ENCODE assay signal across 1 cellular context in the genomic region with DNA sequence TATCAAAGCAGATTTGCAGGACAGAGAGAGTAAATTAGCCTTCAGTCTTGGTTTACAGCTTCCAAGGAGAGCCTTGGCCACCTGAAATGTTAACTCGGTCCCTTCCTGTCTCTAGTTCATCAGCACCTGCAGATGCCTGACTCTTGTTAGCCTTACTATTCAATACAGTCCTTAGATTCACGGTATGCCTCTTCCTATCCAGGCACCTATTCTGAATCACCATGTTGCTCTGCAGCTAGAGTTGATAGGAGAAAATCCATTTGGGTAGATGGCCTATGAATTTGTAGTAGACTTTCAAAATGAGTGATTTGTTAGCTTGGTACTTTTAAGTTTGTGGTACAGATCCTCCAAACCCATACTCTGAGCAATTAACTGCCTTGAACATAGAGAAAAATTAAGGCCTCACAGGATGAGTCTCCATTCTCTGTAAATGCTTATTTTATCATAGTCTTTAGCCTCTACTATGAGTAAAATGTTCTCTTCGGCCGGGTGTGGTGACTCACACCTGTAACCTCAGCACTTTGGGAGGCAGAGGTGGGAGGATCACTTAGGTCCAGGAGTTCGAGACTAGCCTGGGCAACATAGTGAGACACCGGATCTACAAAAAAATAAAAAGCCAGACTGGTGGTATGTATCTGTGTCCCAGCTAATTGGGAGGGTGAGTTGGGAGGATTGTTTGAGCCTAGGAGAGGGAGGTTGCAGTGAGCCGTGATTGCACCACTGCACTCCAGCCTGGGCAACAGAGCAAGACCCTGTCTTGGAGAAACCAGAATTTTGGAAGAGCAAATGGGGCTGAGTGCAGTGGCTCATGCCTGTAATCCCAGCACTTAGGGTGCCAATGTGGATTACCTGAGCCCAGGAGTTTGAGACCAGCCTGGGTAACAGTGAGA.
TF ChIP-seq lines count a peak whose summit lies in the region.

No MANE protein-coding gene starts in this region.

TF ChIP-seq in H1, 55 proteins besides CTCF, POLR2A, EP300 and RAD21:
- TF ChIP-seq POLR2AphosphoS5 (IDR thresholded peaks at IDR 0.05; ENCODE audit: low read depth, low read length) (0 out of 2 replicates have a peak, but pooled peaks have one; percentile 50), NANOG (IDR thresholded peaks at IDR 0.05; ENCODE audit: insufficient read depth, low read depth, low read length, poor library complexity, severe bottlenecking) (no peak)
